Comparison of ENCODE assay signal across 19 cellular contexts in the genomic region with DNA sequence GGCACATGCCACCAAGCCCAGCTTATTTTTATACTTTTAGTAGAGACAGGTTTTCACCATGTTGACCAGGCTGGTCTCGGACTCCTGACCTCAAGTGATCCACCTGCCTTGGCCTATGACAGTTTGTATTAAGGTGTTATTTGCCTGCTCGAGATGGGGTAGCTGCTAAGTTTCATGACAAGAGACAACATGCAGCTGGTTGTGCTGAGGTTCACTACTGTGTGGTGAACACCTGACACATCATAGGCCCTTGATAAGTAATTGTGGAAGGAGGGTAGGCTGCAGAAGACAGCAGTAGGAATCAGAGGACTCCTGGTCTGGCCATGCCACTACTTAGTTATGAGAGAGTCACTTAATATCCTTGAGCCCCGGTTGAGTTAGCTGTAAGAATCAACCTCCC. TPM values are rescaled to one million over a fixed set of nuclear protein-coding genes. Genes with fewer than 3 reads are reported as not detected.
A peak's percentile ranks its signal among the peaks of the same experiment; 100 is the strongest.
DNase-seq lines count a peak whose midpoint lies in the region; ATAC-seq and TF ChIP-seq lines count a peak whose summit lies in the region.
"Had no signal": no experiment of that assay in that cellular context is flagged by ENCODE, and none has a peak within 500 bp of the region (broad histone marks: within the 10 kb centered on the region; RNA-seq: fewer than 3 reads in every experiment).

No MANE protein-coding gene starts in this region.

- H3K4me3 ChIP-seq in trophoblast cell (ENCODE audit: low read depth, low read length) (no peak overlapping the region), mesenchymal stem cell (ENCODE audit: insufficient read depth in 1 of 2, low read depth in 1 of 2, low read length in 2 of 2) (no peak overlapping the region)
- H3K4me3 ChIP-seq: heart left ventricle, left lung had no signal

- H2AFZ ChIP-seq in trophoblast cell (ENCODE audit: insufficient read depth, low read length, poor library complexity) (no peak overlapping the region), mesenchymal stem cell (ENCODE audit: low read depth, low read length) (no peak overlapping the region)

- H3K27ac Mint-ChIP-seq in nephron progenitor cell, result no peak overlapping the region
- no peak overlapping the region for H3K27ac Mint-ChIP-seq in activated CD8-positive, alpha-beta T cell treated with anti-CD3 and anti-CD28 coated beads for 36 hours
- H3K27ac Mint-ChIP-seq: activated naive CD4-positive, alpha-beta T cell treated with anti-CD3 and anti-CD28 coated beads for 36 hours; CD8-positive, alpha-beta memory T cell; dendritic cell treated with granulocyte-macrophage colony-stimulating factor and Interleukin-4, amounts not matched to agents 40 ng/mL and 50 ng/mL, for 4 days had no signal

- H3K79me1 ChIP-seq in trophoblast cell (ENCODE audit: low read length), result no peaks in the 10 kb centered on the region
- no peaks in the 10 kb centered on the region for H3K79me1 ChIP-seq in mesenchymal stem cell (replicated peaks; ENCODE audit: low read length, poor library complexity, severe bottlenecking)

- no peak overlapping the region for H3K4me2 ChIP-seq in trophoblast cell (ENCODE audit: low read length)
- H3K4me2 ChIP-seq in mesenchymal stem cell (ENCODE audit: low read length, poor library complexity, severe bottlenecking), result no peak overlapping the region

- no peak overlapping the region for H3K9ac ChIP-seq in trophoblast cell (ENCODE audit: low read length)
- H3K9ac ChIP-seq in mesenchymal stem cell (ENCODE audit: low read length), result no peak overlapping the region

- H3K4ac ChIP-seq in trophoblast cell (ENCODE audit: low read depth, low read length) (peak overlapping the region; percentile 73), mesenchymal stem cell (ENCODE audit: low read depth in 1 of 2, low read length in 2 of 2) (no peak overlapping the region)

- peaks cover 26 to 78% of the 10 kb centered on the region in 2 experiments for H3K36me3 ChIP-seq in trophoblast cell (ENCODE audit: control insufficient read depth in 1 of 2, insufficient read depth in 2 of 2, low read length in 2 of 2)
- peaks cover 0 to 100% of the 10 kb centered on the region in 2 experiments for H3K36me3 ChIP-seq in mesenchymal stem cell (ENCODE audit: control insufficient read depth in 1 of 2, insufficient read depth in 2 of 2, low read depth in 1 of 2, low read length in 2 of 2)

- POLR2A ChIA-PET in activated CD8-positive, alpha-beta T cell treated with anti-CD3 and anti-CD28 coated beads for 36 hours (lab: Charles Lee), result no interaction called here

- peaks cover 36% of the 10 kb centered on the region for H3K36me3 Mint-ChIP-seq in nephron progenitor cell (ENCODE audit: low read depth)
- no peaks in the 10 kb centered on the region for H3K36me3 Mint-ChIP-seq in activated CD8-positive, alpha-beta T cell treated with anti-CD3 and anti-CD28 coated beads for 36 hours (ENCODE audit: low read depth)
- H3K36me3 Mint-ChIP-seq: CD8-positive, alpha-beta memory T cell had no signal

- WGBS in trophoblast cell (ENCODE audit: extremely low coverage, insufficient coverage, insufficient read length), result no CpG with 5 or more reads among the region's 3 CpGs
- 96% methylated on average over 3 of the region's 3 CpGs for WGBS in mesenchymal stem cell

- intact Hi-C loops in activated CD8-positive, alpha-beta T cell treated with anti-CD3 and anti-CD28 coated beads for 36 hours (cut with micrococcal nuclease), result no loop called here

- H3K27me3 ChIP-seq in trophoblast cell (ENCODE audit: insufficient read depth, low read length), result no peaks in the 10 kb centered on the region
- H3K27me3 ChIP-seq in mesenchymal stem cell (ENCODE audit: control insufficient read depth in 1 of 2, insufficient read depth in 1 of 2, low read length in 2 of 2), result no peaks in the 10 kb centered on the region
- H3K27me3 ChIP-seq: left lung had no signal

- H4K8ac ChIP-seq in trophoblast cell (ENCODE audit: low read depth, low read length), result no peak overlapping the region
- no peak overlapping the region for H4K8ac ChIP-seq in mesenchymal stem cell (ENCODE audit: low read length)

- H3K27me3 Mint-ChIP-seq in nephron progenitor cell (ENCODE audit: low read depth, poor library complexity), result peaks cover 4% of the 10 kb centered on the region
- H3K27me3 Mint-ChIP-seq in activated CD8-positive, alpha-beta T cell treated with anti-CD3 and anti-CD28 coated beads for 36 hours, result peaks cover 1% of the 10 kb centered on the region

- no peak overlapping the region for H2AK5ac ChIP-seq in trophoblast cell (ENCODE audit: low read length)
- no peak overlapping the region for H2AK5ac ChIP-seq in mesenchymal stem cell (ENCODE audit: low read length, severe bottlenecking)

- TF ChIP-seq CTCF in nephron progenitor cell (IDR thresholded peaks at IDR 0.05), result no peak
- TF ChIP-seq CTCF in activated CD8-positive, alpha-beta T cell treated with anti-CD3 and anti-CD28 coated beads for 36 hours (IDR thresholded peaks at IDR 0.05), result no peak
- TF ChIP-seq CTCF in omental fat pad (IDR thresholded peaks at IDR 0.05), result no peak

- H3K4me3 Mint-ChIP-seq in nephron progenitor cell, result no peak overlapping the region
- H3K4me3 Mint-ChIP-seq in activated CD8-positive, alpha-beta T cell treated with anti-CD3 and anti-CD28 coated beads for 36 hours, result no peak overlapping the region
- H3K4me3 Mint-ChIP-seq: activated naive CD4-positive, alpha-beta T cell treated with anti-CD3 and anti-CD28 coated beads for 36 hours; activated T-cell treated with anti-CD3 and anti-CD28 coated beads, Interleukin-2, amount 50 U/mL, for 4 hours; CD8-positive, alpha-beta memory T cell; dendritic cell treated with granulocyte-macrophage colony-stimulating factor and Interleukin-4, amounts not matched to agents 40 ng/mL and 50 ng/mL, for 4 days had no signal

- no peak overlapping the region for H3K18ac ChIP-seq in trophoblast cell (ENCODE audit: low read length)
- H3K18ac ChIP-seq in mesenchymal stem cell (ENCODE audit: low read depth in 1 of 2, low read length in 2 of 2), result no peak overlapping the region

- H2BK12ac ChIP-seq in trophoblast cell (ENCODE audit: low read length) (no peak overlapping the region), mesenchymal stem cell (ENCODE audit: low read length in 2 of 2) (peak overlapping the region in 1 of 2 experiments; percentile 49)

- H4K12ac ChIP-seq in trophoblast cell (ENCODE audit: low read depth, low read length), result no peak overlapping the region

- H3K79me2 ChIP-seq in trophoblast cell (ENCODE audit: control insufficient read depth, insufficient read depth, low read length, poor library complexity), result peaks cover 13% of the 10 kb centered on the region

- H4K91ac ChIP-seq in trophoblast cell (ENCODE audit: low read depth, low read length) (no peak overlapping the region), mesenchymal stem cell (ENCODE audit: low read length) (no peak overlapping the region)

- H3K9me3 ChIP-seq in trophoblast cell (ENCODE audit: insufficient read depth, low read depth, low read length) (no peaks in the 10 kb centered on the region), mesenchymal stem cell (ENCODE audit: control insufficient read depth, low read length) (no peaks in the 10 kb centered on the region)
- H3K9me3 ChIP-seq: heart left ventricle, left lung had no signal

- H2BK120ac ChIP-seq in trophoblast cell (ENCODE audit: insufficient read depth, low read length, poor library complexity) (no peak overlapping the region), mesenchymal stem cell (ENCODE audit: low read depth, low read length) (no peak overlapping the region)

- H3K27ac ChIP-seq in trophoblast cell (ENCODE audit: low read depth, low read length) (no peak overlapping the region), mesenchymal stem cell (ENCODE audit: low read length, poor library complexity, severe bottlenecking) (no peak overlapping the region)
- H3K27ac ChIP-seq: left lung had no signal

- H3K23ac ChIP-seq in trophoblast cell (ENCODE audit: low read length) (no peak overlapping the region), mesenchymal stem cell (ENCODE audit: low read length in 2 of 2) (no peak overlapping the region)

- peaks cover 29% of the 10 kb centered on the region for H3K4me1 Mint-ChIP-seq in nephron progenitor cell
- H3K4me1 Mint-ChIP-seq in activated CD8-positive, alpha-beta T cell treated with anti-CD3 and anti-CD28 coated beads for 36 hours (ENCODE audit: low read depth), result no peaks in the 10 kb centered on the region
- H3K4me1 Mint-ChIP-seq: CD8-positive, alpha-beta memory T cell had no signal

- H3K14ac ChIP-seq in trophoblast cell (ENCODE audit: low read length) (no peak overlapping the region), mesenchymal stem cell (ENCODE audit: low read length in 2 of 2) (no peak overlapping the region)

- DNase-seq in trophoblast cell, result no peak
- no peak for DNase-seq in mesenchymal stem cell
- DNase-seq in nephron progenitor cell, result no peak
- DNase-seq in activated CD8-positive, alpha-beta T cell treated with anti-CD3 and anti-CD28 coated beads for 36 hours, result no peak
- no peak for DNase-seq in omental fat pad (ENCODE audit: low spot score)
- DNase-seq: activated CD4-positive, CD25-positive, alpha-beta regulatory T cell treated with anti-CD3 and anti-CD28 coated beads, Interleukin-2, amount 50 U/mL, for 72 hours; activated CD8-positive, alpha-beta memory T cell treated with anti-CD3 and anti-CD28 coated beads for 24 hours; activated naive CD4-positive, alpha-beta T cell treated with anti-CD3 and anti-CD28 coated beads for 36 hours; activated T-cell treated with anti-CD3 and anti-CD28 coated beads, Interleukin-2, amount 50 U/mL, for 4 hours; CD8-positive, alpha-beta memory T cell; left lung; NCI-H2171 treated with DMSO at 0.1 percent for 48 hours; stimulated activated CD4-positive, alpha-beta T cell treated with anti-CD3 and anti-CD28 coated beads, Interleukin-2, amount 100 ng/mL, for 48 hours had no signal

- H3K9me3 Mint-ChIP-seq in nephron progenitor cell, result no peaks in the 10 kb centered on the region
- H3K9me3 Mint-ChIP-seq in activated CD8-positive, alpha-beta T cell treated with anti-CD3 and anti-CD28 coated beads for 36 hours, result no peaks in the 10 kb centered on the region
- H3K9me3 Mint-ChIP-seq: activated naive CD4-positive, alpha-beta T cell treated with anti-CD3 and anti-CD28 coated beads for 36 hours; activated T-cell treated with anti-CD3 and anti-CD28 coated beads, Interleukin-2, amount 50 U/mL, for 4 hours; dendritic cell treated with granulocyte-macrophage colony-stimulating factor and Interleukin-4, amounts not matched to agents 40 ng/mL and 50 ng/mL, for 4 days had no signal

- CTCF ChIA-PET in activated CD8-positive, alpha-beta T cell treated with anti-CD3 and anti-CD28 coated beads for 36 hours (lab: Charles Lee), result no interaction called here

- no peak overlapping the region for H2BK5ac ChIP-seq in trophoblast cell (ENCODE audit: low read depth, low read length, poor library complexity)
- H2BK5ac ChIP-seq in mesenchymal stem cell (ENCODE audit: low read depth, low read length, poor library complexity, severe bottlenecking), result no peak overlapping the region

- H2BK15ac ChIP-seq in mesenchymal stem cell (ENCODE audit: low read depth, poor library complexity, severe bottlenecking), result no peak overlapping the region

- H3K4me1 ChIP-seq in trophoblast cell (ENCODE audit: control insufficient read depth in 1 of 2, insufficient read depth in 2 of 2, low read length in 2 of 2) (peaks cover 4 to 9% of the 10 kb centered on the region in 2 experiments), mesenchymal stem cell (ENCODE audit: control insufficient read depth, insufficient read depth, low read depth, low read length) (no peaks in the 10 kb centered on the region)

- ATAC-seq in GM19455 (IDR thresholded peaks at IDR 0.05; ENCODE audit: unreplicated experiment), result peak; percentile 20
- peak; percentile 22 for ATAC-seq in HG02610 (IDR thresholded peaks at IDR 0.05; ENCODE audit: unreplicated experiment)
- peak; percentile 16 for ATAC-seq in HG03280 (IDR thresholded peaks at IDR 0.05; ENCODE audit: unreplicated experiment)
- no peak for ATAC-seq in activated CD8-positive, alpha-beta T cell treated with anti-CD3 and anti-CD28 coated beads for 36 hours
- no peak for ATAC-seq in omental fat pad (ENCODE audit: low FRiP score)
- ATAC-seq: activated T-cell treated with anti-CD3 and anti-CD28 coated beads, Interleukin-2, amount 50 U/mL, for 4 hours; heart left ventricle; left lung; Right ventricle myocardium inferior had no signal

RNA-seq across cellular contexts. Expression of gene PLPP3, which starts 46.2 kb away (rescaled TPM):
- polyA plus RNA-seq in trophoblast cell (2013), result 289 and 308 TPM in 2 replicates
- 72.2 TPM for polyA plus RNA-seq in mesenchymal stem cell (2013, experiment 1 of 2)
- 74.4 TPM for polyA plus RNA-seq in mesenchymal stem cell (2013, experiment 2 of 2)
- not detected for total RNA-seq in activated CD8-positive, alpha-beta T cell treated with anti-CD3 and anti-CD28 coated beads for 36 hours
- 100 to 1,000 TPM; 127 to 502 (median 297) TPM for total RNA-seq in omental fat pad
- total RNA-seq: activated naive CD4-positive, alpha-beta T cell treated with anti-CD3 and anti-CD28 coated beads for 36 hours had no signal
- polyA plus RNA-seq: CD8-positive, alpha-beta memory T cell had no signal

Comparison
In these comparisons a context has a peak if more than half of its experiments do, and no peak if none do; other contexts are left out.
1. ATAC-seq: peak in GM19455 (single experiment), HG02610 (single experiment) and HG03280 (single experiment); none in activated CD8-positive, alpha-beta T cell treated with anti-CD3 and anti-CD28 coated beads for 36 hours (single experiment) and omental fat pad (single experiment).
2. RNA of gene PLPP3, which starts 46.2 kb away (total RNA-seq): 127 to 502 TPM in omental fat pad; not detected in activated CD8-positive, alpha-beta T cell treated with anti-CD3 and anti-CD28 coated beads for 36 hours; every median in the first group is over 100 times any median in the second.